In the genomic region with DNA sequence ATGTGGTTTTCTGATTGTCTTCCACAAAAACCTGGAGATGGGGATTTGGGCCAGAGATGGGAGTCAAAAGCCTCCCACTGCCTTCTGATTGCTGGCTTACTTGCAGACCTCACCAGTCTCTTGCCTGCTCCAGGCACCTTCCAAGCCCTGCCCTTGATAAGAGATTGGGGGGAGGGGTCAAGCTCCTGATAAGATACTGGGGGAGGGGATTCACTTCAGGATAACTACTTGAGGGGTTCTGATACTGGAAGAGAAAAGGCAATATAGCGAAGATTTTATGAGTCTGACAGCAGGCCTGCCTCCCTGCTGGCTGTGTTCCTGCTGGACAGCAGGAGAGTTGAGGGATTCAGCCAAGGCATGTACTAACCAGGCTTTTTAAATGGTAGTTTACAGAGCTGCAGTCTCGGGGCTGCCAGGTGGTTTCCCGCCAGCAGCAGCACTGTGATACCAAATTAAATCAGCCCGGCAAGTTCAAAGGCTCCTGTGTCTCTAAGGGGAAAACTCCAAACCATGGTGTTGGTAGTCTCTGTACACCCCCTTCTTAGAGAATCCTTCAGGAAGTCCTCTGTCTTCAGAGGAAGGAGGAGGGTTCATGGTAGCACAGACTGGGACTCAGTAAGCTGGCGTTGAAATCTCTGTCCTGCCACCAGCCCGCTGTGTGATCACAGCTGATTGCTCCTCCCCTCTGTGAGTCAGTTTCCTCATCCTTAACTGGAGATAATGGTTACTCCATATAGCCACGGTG, we compare ENCODE assay signal across 8 cellular contexts. TPM values are rescaled to one million over a fixed set of nuclear protein-coding genes. Genes with fewer than 3 reads are reported as not detected.
A peak's percentile ranks its signal among the peaks of the same experiment; 100 is the strongest.
DNase-seq lines count a peak whose midpoint lies in the region; ATAC-seq and TF ChIP-seq lines count a peak whose summit lies in the region.

No MANE protein-coding gene starts in this region.

- DNase-seq in activated CD4-positive, CD25-positive, alpha-beta regulatory T cell treated with anti-CD3 and anti-CD28 coated beads, Interleukin-2, amount 50 U/mL, for 72 hours, result no peak
- DNase-seq in NCI-H2196 (lab: John Stamatoyannopoulos, UW; ENCODE audit: unreplicated experiment) (peak; percentile 24), brain microvascular endothelial cell (peak; percentile 76), left lobe of liver (ENCODE audit: low spot score) (peak; percentile 51), thoracic aorta (ENCODE audit: low spot score) (peak; percentile 8), SHP77 (lab: John Stamatoyannopoulos, UW) (no peak), RPMI8226 (no peak)

- no peak for TF ChIP-seq CTCF in brain microvascular endothelial cell (IDR thresholded peaks at IDR 0.05; ENCODE audit: low read depth, low read length, missing control alignments)
- no peak for TF ChIP-seq CTCF in thoracic aorta (IDR thresholded peaks at IDR 0.05)

- H3K4me1 ChIP-seq in thoracic aorta (ENCODE audit: control insufficient read depth in 1 of 2, low read depth in 2 of 2), result peaks cover 0 to 9% of the 10 kb centered on the region in 2 donors

- peak; percentile 68 for ATAC-seq in activated CD4-positive, CD25-positive, alpha-beta regulatory T cell treated with anti-CD3 and anti-CD28 coated beads, Interleukin-2, amount 50 U/mL, for 24 hours
- peak; percentile 96 for ATAC-seq in left lobe of liver
- ATAC-seq in thoracic aorta (ENCODE audit: insufficient number of reproducible peaks, low FRiP score, low read depth), result no peak

- no peaks in the 10 kb centered on the region for H3K27me3 ChIP-seq in brain microvascular endothelial cell (replicated peaks)
- H3K27me3 ChIP-seq in thoracic aorta (replicated peaks; ENCODE audit: insufficient read depth), result no peaks in the 10 kb centered on the region

- no peaks in the 10 kb centered on the region for H3K9me3 ChIP-seq in thoracic aorta

- H3K27ac ChIP-seq in brain microvascular endothelial cell (peak overlapping the region; percentile 54), thoracic aorta (peak overlapping the region in 1 of 2 donors; percentile 6)

- H3K36me3 ChIP-seq in brain microvascular endothelial cell (replicated peaks) (no peaks in the 10 kb centered on the region), thoracic aorta (no peaks in the 10 kb centered on the region)

- no peak overlapping the region for H3K4me3 ChIP-seq in brain microvascular endothelial cell (ENCODE audit: low read depth, low read length)
- H3K4me3 ChIP-seq in thoracic aorta, result peak overlapping the region; percentile 32

- in situ Hi-C loops in brain microvascular endothelial cell (cut with HindIII; ENCODE audit: low pct_ligation_motif_present, low sequenced_read_pairs), result no loop called here

RNA-seq across cellular contexts. Expression of gene FBXO36, which starts 58.3 kb away (rescaled TPM):
- total RNA-seq in left lobe of liver, result 1.1 TPM
- 1 to 10 TPM; 1.7 to 2.4 TPM for total RNA-seq in thoracic aorta

RNA-seq across cellular contexts. Expression of gene TRIP12, which starts 58.8 kb away (rescaled TPM):
- 79.9 TPM for total RNA-seq in left lobe of liver
- total RNA-seq in thoracic aorta, result 100 to 1,000 TPM; 127 to 160 TPM

Comparison
In these comparisons a context has a peak if more than half of its experiments do, and no peak if none do; other contexts are left out.
1. DNase-seq: peak in NCI-H2196 (single experiment), brain microvascular endothelial cell (single experiment), left lobe of liver (single experiment) and thoracic aorta (single experiment); none in activated CD4-positive, CD25-positive, alpha-beta regulatory T cell treated with anti-CD3 and anti-CD28 coated beads, Interleukin-2, amount 50 U/mL, for 72 hours (single experiment), SHP77 (0 of 2) and RPMI8226 (single experiment).